Comparison of ENCODE assay signal across 1 cellular context in genomic region chr19:51097166-51097736, GRCh38.
TF ChIP-seq lines count a peak whose summit lies in the region.

No MANE protein-coding gene starts in this region.

TF ChIP-seq in HCT116, 20 proteins besides CTCF, POLR2A, EP300 and RAD21:
- no peak for TF ChIP-seq JUND (IDR thresholded peaks at IDR 0.05)
- no peak for TF ChIP-seq ATF3 (IDR thresholded peaks at IDR 0.05)
- no peak for TF ChIP-seq YY1 (IDR thresholded peaks at IDR 0.05; ENCODE audit: extremely low read depth, insufficient replicate concordance, low read depth, low read length)
- TF ChIP-seq EZH2phosphoT487 (IDR thresholded peaks at IDR 0.05; ENCODE audit: borderline replicate concordance), result no peak
- TF ChIP-seq EGR1 (IDR thresholded peaks at IDR 0.05; ENCODE audit: low read depth), result no peak
- TF ChIP-seq ELF1 (IDR thresholded peaks at IDR 0.05; ENCODE audit: borderline replicate concordance, low read depth), result no peak
- no peak for TF ChIP-seq FOSL1 (IDR thresholded peaks at IDR 0.05; ENCODE audit: low read depth)
- no peak for TF ChIP-seq SRF (IDR thresholded peaks at IDR 0.05; ENCODE audit: low read depth)
